Comparison of ENCODE assay signal across 30 cellular contexts in the genomic region with DNA sequence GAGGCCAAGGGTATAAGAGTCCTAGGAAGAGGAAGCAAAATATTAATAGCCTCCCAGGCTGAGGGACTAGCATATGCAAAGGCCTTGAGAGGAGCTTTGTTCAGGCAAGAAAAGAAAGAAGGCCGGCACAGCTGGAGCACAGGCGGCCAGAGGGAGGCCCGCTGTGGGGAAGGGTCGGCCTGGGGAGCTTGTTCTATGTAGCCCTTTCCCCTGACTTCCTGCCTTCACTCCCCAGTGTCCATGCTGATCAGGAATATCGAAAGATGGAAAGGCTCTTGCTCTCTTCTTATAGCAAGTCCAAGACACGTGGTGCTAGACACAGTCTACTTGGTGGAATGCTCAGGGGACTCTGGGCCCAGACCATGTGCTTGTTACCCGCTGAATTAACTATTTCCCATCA. TPM values are rescaled to one million over a fixed set of nuclear protein-coding genes. Genes with fewer than 3 reads are reported as not detected.
DNase-seq lines count a peak whose midpoint lies in the region; ATAC-seq, FAIRE-seq and TF ChIP-seq lines count a peak whose summit lies in the region.
"Had no signal": no experiment of that assay in that cellular context is flagged by ENCODE, and none has a peak within 500 bp of the region (broad histone marks: within the 10 kb centered on the region; RNA-seq: fewer than 3 reads in every experiment).

No MANE protein-coding gene starts in this region.

- ATAC-seq in HCT116 (no peak), RWPE2 (ENCODE audit: low read depth) (no peak), HG03039 (IDR thresholded peaks at IDR 0.05; ENCODE audit: unreplicated experiment) (no peak), GM18858 (IDR thresholded peaks at IDR 0.05; ENCODE audit: unreplicated experiment) (no peak)
- ATAC-seq: activated CD8-positive, alpha-beta memory T cell treated with anti-CD3 and anti-CD28 coated beads, Interleukin-2, amount 10 ng/mL, durations not matched to agents 7 days and 5 days; activated T-cell treated with anti-CD3 and anti-CD28 coated beads, Interleukin-2, amount 50 U/mL, for 4 hours; gastroesophageal sphincter; stimulated activated effector memory CD8-positive, alpha-beta T cell treated with anti-CD3 and anti-CD28 coated beads, Interleukin-12 subunit alpha, Interleukin-12 subunit beta, amount 100 ng/mL, for 72 hours had no signal

- H3K9me2 ChIP-seq in HCT116 (ENCODE audit: insufficient read depth), result no peaks in the 10 kb centered on the region

- intact Hi-C loops in HCT116 (cut with micrococcal nuclease), result no loop called here

- no peak for FAIRE-seq in GM19239 (lab: Jason Lieb, UNC)
- FAIRE-seq: G401.6 had no signal

- H3K27ac ChIP-seq in HCT116 (ENCODE audit: low read depth, low read length) (peak overlapping the region; percentile 73), RWPE2 (ENCODE audit: poor library complexity, severe bottlenecking) (peak overlapping the region; percentile 64), osteoblast (ENCODE audit: low read depth, low read length) (peak overlapping the region; percentile 69)
- H3K27ac ChIP-seq: breast epithelium, dorsolateral prefrontal cortex, gastroesophageal sphincter, HL-60, left ventricle myocardium inferior, WERI-Rb-1 had no signal

- H3K9ac ChIP-seq in HCT116 (ENCODE audit: low read length), result peak overlapping the region; percentile 46

- H3K4me1 ChIP-seq in HCT116 (ENCODE audit: control insufficient read depth in 1 of 2, insufficient read depth in 2 of 2, low read length in 2 of 2) (peaks cover 42 to 70% of the 10 kb centered on the region in 2 experiments), RWPE2 (ENCODE audit: insufficient read depth, poor library complexity, severe bottlenecking) (peaks cover 27% of the 10 kb centered on the region), osteoblast (ENCODE audit: insufficient read depth, low read length) (peaks cover 17% of the 10 kb centered on the region)
- H3K4me1 ChIP-seq: breast epithelium, gastroesophageal sphincter had no signal

- no peaks in the 10 kb centered on the region for H4K20me1 ChIP-seq in HCT116 (ENCODE audit: insufficient read depth)
- no peaks in the 10 kb centered on the region for H4K20me1 ChIP-seq in osteoblast (ENCODE audit: insufficient read depth, low read length)

- CTCF ChIA-PET in HCT116 (lab: Charles Lee), result no interaction called here

- TF ChIP-seq RAD21 in HCT116 (IDR thresholded peaks at IDR 0.05; ENCODE audit: low read depth), result no peak

- no peak for TF ChIP-seq POLR2A in HCT116 (IDR thresholded peaks at IDR 0.05; ENCODE audit: borderline replicate concordance, extremely low read depth, insufficient read depth, insufficient read length)

- RAD21 ChIA-PET in HCT116 (lab: Charles Lee; ENCODE audit: low non-redundant PET in 1 of 2, low total read pairs in 2 of 2, uncharacterized antibody in 2 of 2, unreplicated experiment in 2 of 2), result no interaction called here

- no peak for TF ChIP-seq CTCF in HCT116 (IDR thresholded peaks at IDR 0.05 in 2 of 3, conservative IDR thresholded peaks at IDR 0.05 in 1 of 3; ENCODE audit: borderline replicate concordance in 1 of 3, insufficient read depth in 1 of 3, low read depth in 2 of 3, low read length in 2 of 3)
- TF ChIP-seq CTCF in RWPE2 (IDR thresholded peaks at IDR 0.05; ENCODE audit: poor library complexity, severe bottlenecking), result no peak
- no peak for TF ChIP-seq CTCF in osteoblast (IDR thresholded peaks at IDR 0.05; ENCODE audit: extremely low read depth, low read depth, low read length)
- TF ChIP-seq CTCF in GM13977 (IDR thresholded peaks at IDR 0.05; ENCODE audit: extremely low read depth, insufficient read depth, missing control alignments), result no peak

- H3K9me3 ChIP-seq in HCT116 (ENCODE audit: control insufficient read depth in 1 of 2, insufficient read depth in 1 of 2, low read depth in 1 of 2, low read length in 2 of 2), result no peaks in the 10 kb centered on the region
- no peaks in the 10 kb centered on the region for H3K9me3 ChIP-seq in RWPE2 (ENCODE audit: severe bottlenecking)
- H3K9me3 ChIP-seq in osteoblast (ENCODE audit: low read depth, low read length), result no peaks in the 10 kb centered on the region
- H3K9me3 ChIP-seq: breast epithelium, gastroesophageal sphincter, left ventricle myocardium inferior had no signal

- in situ Hi-C loops in GM13977 (cut with MboI; ENCODE audit: low pct_unique_long_range_greater_than_20kb, low sequenced_read_pairs, unreplicated experiment), result no loop called here

- H3K79me2 ChIP-seq in HCT116 (ENCODE audit: insufficient read depth, low read length) (no peaks in the 10 kb centered on the region), osteoblast (ENCODE audit: insufficient read depth, low read length) (no peaks in the 10 kb centered on the region)

- no peaks in the 10 kb centered on the region for H3K36me3 ChIP-seq in HCT116 (ENCODE audit: control insufficient read depth in 1 of 2, insufficient read depth in 2 of 2, low read length in 2 of 2)
- no peaks in the 10 kb centered on the region for H3K36me3 ChIP-seq in RWPE2 (ENCODE audit: low read depth)
- H3K36me3 ChIP-seq in osteoblast (ENCODE audit: insufficient read depth, low read length), result no peaks in the 10 kb centered on the region
- H3K36me3 ChIP-seq: breast epithelium, WERI-Rb-1 had no signal

- no peaks in the 10 kb centered on the region for H3K27me3 ChIP-seq in HCT116 (ENCODE audit: insufficient read depth, low read length)
- no peaks in the 10 kb centered on the region for H3K27me3 ChIP-seq in RWPE2 (ENCODE audit: insufficient read depth, poor library complexity, severe bottlenecking)
- no peaks in the 10 kb centered on the region for H3K27me3 ChIP-seq in osteoblast (ENCODE audit: insufficient read depth, low read length)
- H3K27me3 ChIP-seq: breast epithelium, dorsolateral prefrontal cortex, gastroesophageal sphincter had no signal

- peak overlapping the region; percentile 54 for H3K4me2 ChIP-seq in HCT116 (ENCODE audit: low read length)
- no peak overlapping the region for H3K4me2 ChIP-seq in osteoblast (ENCODE audit: insufficient read depth, low read length)

- no TSS peak for BruUV-seq in HCT116 (replicated peaks; lab: Mats Ljungman, UMichigan)

- no peak overlapping the region for H3K4me3 ChIP-seq in HCT116 (replicated peaks in 1 of 2; ENCODE audit: low read depth in 1 of 2, low read length in 2 of 2)
- no peak overlapping the region for H3K4me3 ChIP-seq in RWPE2 (ENCODE audit: severe bottlenecking)
- no peak overlapping the region for H3K4me3 ChIP-seq in osteoblast (ENCODE audit: insufficient read depth, low read length)
- H3K4me3 ChIP-seq: breast epithelium, dorsolateral prefrontal cortex, gastroesophageal sphincter, left ventricle myocardium inferior had no signal

- H2AFZ ChIP-seq in HCT116 (ENCODE audit: low read depth, low read length, poor library complexity, severe bottlenecking), result no peak overlapping the region
- no peak overlapping the region for H2AFZ ChIP-seq in osteoblast (ENCODE audit: low read length)

- POLR2A ChIA-PET in HCT116 (lab: Charles Lee), result no interaction called here

- DNase-seq in HCT116 (ENCODE audit: low read depth, low spot score) (no peak), RWPE2 (ENCODE audit: low spot score) (no peak), iPS-NIHi11 (ENCODE audit: low spot score) (peak; percentile 61), osteoblast (ENCODE audit: insufficient read length, low spot score, missing footprints) (no peak), GM13977 (ENCODE audit: low spot score) (no peak), GM19239 (ENCODE audit: insufficient read length, low spot score) (no peak)
- DNase-seq: activated CD4-positive, alpha-beta T cell treated with anti-CD3 and anti-CD28 coated beads, Interleukin-2, amount 10 ng/mL, durations not matched to agents 7 days and 5 days; activated CD8-positive, alpha-beta memory T cell treated with anti-CD3 and anti-CD28 coated beads, Interleukin-2, amount 10 ng/mL, durations not matched to agents 7 days and 5 days; activated gamma-delta T cell; activated naive CD8-positive, alpha-beta T cell treated with anti-CD3 and anti-CD28 coated beads for 36 hours; activated T-cell treated with anti-CD3 and anti-CD28 coated beads, Interleukin-2, amount 50 U/mL, for 4 hours; anterior cingulate cortex; COR-L47; dorsolateral prefrontal cortex; hippocampal formation; islet precursor cell; left ventricle myocardium inferior; NCI-H1417 treated with DMSO at 0.1 percent for 48 hours; NCI-H345; NCI-H748 treated with DMSO at 0.1 percent for 48 hours; SW 1271; trophoblast cell; WERI-Rb-1 had no signal

TF ChIP-seq in HCT116, 20 proteins besides CTCF, POLR2A, EP300 and RAD21:
- TF ChIP-seq ELF1 (IDR thresholded peaks at IDR 0.05; ENCODE audit: borderline replicate concordance, low read depth) (no peak), SIN3A (IDR thresholded peaks at IDR 0.05; ENCODE audit: low read depth) (no peak)

RNA-seq across cellular contexts. Expression of a gene that starts 27.4 kb away (rescaled TPM):
- 140 TPM for total RNA-seq in HCT116 (2021; ENCODE audit: unreplicated experiment)
- 56.6 and 57.5 TPM in 2 replicates for polyA plus RNA-seq in HCT116 (2012)
- 1.4 and 1.5 TPM in 2 replicates for total RNA-seq in osteoblast

RNA-seq across cellular contexts. Expression of a gene that starts 54.3 kb away (rescaled TPM):
- total RNA-seq in HCT116 (2021; ENCODE audit: unreplicated experiment), result 184 TPM
- 123 and 145 TPM in 2 replicates for polyA plus RNA-seq in HCT116 (2012)
- total RNA-seq in osteoblast, result 48.0 and 52.1 TPM in 2 replicates

RNA-seq across cellular contexts. Expression of a gene that starts 54.4 kb away (rescaled TPM):
- total RNA-seq in HCT116 (2021; ENCODE audit: unreplicated experiment) (125 TPM), osteoblast (17.4 and 18.0 TPM in 2 replicates)
- polyA plus RNA-seq in HCT116 (2012), result 78.2 and 80.1 TPM in 2 replicates

Comparison
In these comparisons a context has a peak if more than half of its experiments do, and no peak if none do; other contexts are left out.
1. RNA of a gene that starts 27.4 kb away (total RNA-seq): 140 TPM in HCT116 (single experiment); 1.4 to 1.5 TPM in osteoblast; every median in the first group is over 10 times any median in the second.
2. Peak in every context shown above with its lines, with median percentiles within 50 percentile points of each other: H3K27ac ChIP-seq.